8 cellular contexts compared by ENCODE assay signal in genomic region chr17:79800325-79801155, GRCh38. TPM values are rescaled to one million over a fixed set of nuclear protein-coding genes. Genes with fewer than 3 reads are reported as not detected.
DNase-seq lines count a peak whose midpoint lies in the region; ATAC-seq and TF ChIP-seq lines count a peak whose summit lies in the region.

No MANE protein-coding gene starts in this region.

- TF ChIP-seq CTCF in fibroblast of pulmonary artery (IDR thresholded peaks at IDR 0.05; ENCODE audit: low read length, missing control alignments) = no peak

- H3K4me3 Mint-ChIP-seq in T-helper 1 cell treated with Interleukin-12 subunit alpha and Interleukin-12 subunit beta and Interleukin-4 antibody, amounts not matched to agents 30 μg/mL and 1 μg/mL, for 36 hours = peak overlapping the region; percentile 64

- peaks cover 38% of the 10 kb centered on the region for H3K4me1 Mint-ChIP-seq in T-helper 1 cell treated with Interleukin-12 subunit alpha and Interleukin-12 subunit beta and Interleukin-4 antibody, amounts not matched to agents 30 μg/mL and 1 μg/mL, for 36 hours (ENCODE audit: low read depth)

- H3K4me2 ChIP-seq in Karpas-422 (ENCODE audit: low read depth, low read length, poor library complexity, severe bottlenecking) = peak overlapping the region; percentile 74

- H3K27me3 Mint-ChIP-seq in T-helper 1 cell treated with Interleukin-12 subunit alpha and Interleukin-12 subunit beta and Interleukin-4 antibody, amounts not matched to agents 30 μg/mL and 1 μg/mL, for 36 hours (ENCODE audit: low read depth) = peaks cover 59% of the 10 kb centered on the region

- H3K79me2 ChIP-seq in Karpas-422 (ENCODE audit: low read length) = peaks cover 12% of the 10 kb centered on the region

- H3K36me3 ChIP-seq in ES-I3 (ENCODE audit: insufficient read depth, low read length) (no peaks in the 10 kb centered on the region), Karpas-422 (ENCODE audit: insufficient read depth, low read length) (no peaks in the 10 kb centered on the region)

- peak overlapping the region; percentile 81; the same call in 1 of the 2 replicates for H2AFZ ChIP-seq in Karpas-422 (ENCODE audit: low read length)

- no peaks in the 10 kb centered on the region for H3K9me2 ChIP-seq in Karpas-422 (replicated peaks; ENCODE audit: insufficient read depth, low read length)

- H3K9me3 Mint-ChIP-seq in T-helper 1 cell treated with Interleukin-12 subunit alpha and Interleukin-12 subunit beta and Interleukin-4 antibody, amounts not matched to agents 30 μg/mL and 1 μg/mL, for 36 hours = peaks cover 4% of the 10 kb centered on the region

- H3K9me3 ChIP-seq in ES-I3 (ENCODE audit: control insufficient read depth, insufficient read depth, low read length) (peaks cover 8% of the 10 kb centered on the region; the same call in 1 of the 2 replicates), Karpas-422 (ENCODE audit: low read length) (no peaks in the 10 kb centered on the region)

- H3K4me3 ChIP-seq in Karpas-422 (ENCODE audit: low read length) = peak overlapping the region; percentile 60
- H3K4me3 ChIP-seq in fibroblast of pulmonary artery (replicated peaks; ENCODE audit: low read depth, low read length) = no peak overlapping the region

- peak overlapping the region; percentile 37; the same call in 1 of the 2 replicates for H3K9ac ChIP-seq in ES-I3 (ENCODE audit: low read depth, low read length)
- peak overlapping the region; percentile 65 for H3K9ac ChIP-seq in Karpas-422 (ENCODE audit: low read length)

- H3K27me3 ChIP-seq in Karpas-422 (ENCODE audit: low read length) = no peaks in the 10 kb centered on the region

- DNase-seq in Karpas-422 = peak; percentile 88
- peak; percentile 54 for DNase-seq in fibroblast of pulmonary artery (ENCODE audit: low read depth)
- DNase-seq in stimulated activated naive CD8-positive, alpha-beta T cell treated with anti-CD3 and anti-CD28 coated beads, Interleukin-15, Interleukin-2, amounts not matched to agents 100 U/mL and 50 U/mL, for 24 hours = peak; percentile 61
- DNase-seq in cortex of kidney (lab: John Stamatoyannopoulos, UW) = no peak

- H4K20me1 ChIP-seq in Karpas-422 (ENCODE audit: insufficient read depth, low read depth, low read length) = no peaks in the 10 kb centered on the region

- ATAC-seq in stimulated activated naive CD8-positive, alpha-beta T cell treated with anti-CD3 and anti-CD28 coated beads, Interleukin-15, Interleukin-2, amounts not matched to agents 100 U/mL and 50 U/mL, for 24 hours = no peak
- ATAC-seq in GM19023 (IDR thresholded peaks at IDR 0.05; ENCODE audit: unreplicated experiment) = no peak
- ATAC-seq in GM19395 (IDR thresholded peaks at IDR 0.05; ENCODE audit: unreplicated experiment) = no peak

- no peak overlapping the region for H3K27ac ChIP-seq in Karpas-422 (ENCODE audit: low read length)

- H3K4me1 ChIP-seq in ES-I3 (ENCODE audit: insufficient read depth, low read length) = peaks cover 21% of the 10 kb centered on the region
- peaks cover 55% of the 10 kb centered on the region for H3K4me1 ChIP-seq in Karpas-422 (ENCODE audit: low read length)

- H3K27ac Mint-ChIP-seq in T-helper 1 cell treated with Interleukin-12 subunit alpha and Interleukin-12 subunit beta and Interleukin-4 antibody, amounts not matched to agents 30 μg/mL and 1 μg/mL, for 36 hours = peak overlapping the region; percentile 89

- peaks cover 14% of the 10 kb centered on the region for H3K36me3 Mint-ChIP-seq in T-helper 1 cell treated with Interleukin-12 subunit alpha and Interleukin-12 subunit beta and Interleukin-4 antibody, amounts not matched to agents 30 μg/mL and 1 μg/mL, for 36 hours (ENCODE audit: low read depth)

RNA-seq across cellular contexts. Expression of gene CBX8, which starts 3.7 kb away (rescaled TPM):
- total RNA-seq in Karpas-422 (2014; rRNA removed; shearing (Covaris generic); ENCODE audit: low replicate concordance) = 8.0 and 26.4 TPM in 2 replicates

RNA-seq across cellular contexts. Expression of gene CBX2, which starts 22.6 kb away (rescaled TPM):
- 4.8 and 8.4 TPM in 2 replicates for total RNA-seq in Karpas-422 (2014; rRNA removed; shearing (Covaris generic); ENCODE audit: low replicate concordance)

RNA-seq across cellular contexts. Expression of gene CBX4, which starts 38.7 kb away (rescaled TPM):
- 33.3 and 86.5 TPM in 2 replicates for total RNA-seq in Karpas-422 (2014; rRNA removed; shearing (Covaris generic); ENCODE audit: low replicate concordance)
